Comparison of ENCODE assay signal across 9 cellular contexts in genomic region chr4:156475322-156475721, GRCh38.
A peak's percentile ranks its signal among the peaks of the same experiment; 100 is the strongest.
DNase-seq lines count a peak whose midpoint lies in the region; ATAC-seq and TF ChIP-seq lines count a peak whose summit lies in the region.
"Had no signal": no experiment of that assay in that cellular context is flagged by ENCODE, and none has a peak within 500 bp of the region (broad histone marks: within the 10 kb centered on the region; RNA-seq: fewer than 3 reads in every experiment).

No MANE protein-coding gene starts in this region.

- no peak overlapping the region for H3K4me3 Mint-ChIP-seq in chondrocyte (ENCODE audit: unreplicated experiment)

- ATAC-seq in GM18868 (IDR thresholded peaks at IDR 0.05; ENCODE audit: unreplicated experiment) = peak; percentile 69
- ATAC-seq in GM18517 (IDR thresholded peaks at IDR 0.05; ENCODE audit: unreplicated experiment) = no peak

- peaks cover 6% of the 10 kb centered on the region for H3K9me3 Mint-ChIP-seq in chondrocyte (ENCODE audit: low read depth)

- H3K27me3 Mint-ChIP-seq in chondrocyte (ENCODE audit: low read depth) = no peaks in the 10 kb centered on the region

- peak overlapping the region; percentile 85 for H3K27ac Mint-ChIP-seq in chondrocyte (ENCODE audit: unreplicated experiment)

- peak; percentile 93 for TF ChIP-seq CTCF in chondrocyte (IDR thresholded peaks at IDR 0.05)

- peaks cover 1% of the 10 kb centered on the region for H3K36me3 Mint-ChIP-seq in chondrocyte (ENCODE audit: low read depth)

- peak; percentile 72 for DNase-seq in NCI-H2171 treated with DMSO at 0.1 percent for 48 hours (lab: John Stamatoyannopoulos, UW)
- DNase-seq in chondrocyte (ENCODE audit: low spot score) = no peak
- DNase-seq in lung microvascular endothelial cell (ENCODE audit: low read depth in 2 of 2) = peak; percentile 73 to 74
- no peak for DNase-seq in putamen (ENCODE audit: low spot score)
- DNase-seq in stimulated activated CD8-positive, alpha-beta memory T cell treated with anti-CD3 and anti-CD28 coated beads, Interleukin-4, amount 100 ng/mL, for 48 hours = no peak
- no peak for DNase-seq in NCI-H1436 (lab: John Stamatoyannopoulos, UW)
- DNase-seq: right cardiac atrium had no signal

- H3K4me1 Mint-ChIP-seq in chondrocyte (ENCODE audit: low read depth) = peaks cover 35% of the 10 kb centered on the region

Comparison
In these comparisons a context has a peak if more than half of its experiments do, and no peak if none do; other contexts are left out.
1. DNase-seq: peak in NCI-H2171 treated with DMSO at 0.1 percent for 48 hours (single experiment) and lung microvascular endothelial cell (2 of 2); none in chondrocyte (single experiment), putamen (single experiment), stimulated activated CD8-positive, alpha-beta memory T cell treated with anti-CD3 and anti-CD28 coated beads, Interleukin-4, amount 100 ng/mL, for 48 hours (single experiment) and NCI-H1436 (single experiment).